Comparison of ENCODE assay signal across 21 cellular contexts in the genomic region with DNA sequence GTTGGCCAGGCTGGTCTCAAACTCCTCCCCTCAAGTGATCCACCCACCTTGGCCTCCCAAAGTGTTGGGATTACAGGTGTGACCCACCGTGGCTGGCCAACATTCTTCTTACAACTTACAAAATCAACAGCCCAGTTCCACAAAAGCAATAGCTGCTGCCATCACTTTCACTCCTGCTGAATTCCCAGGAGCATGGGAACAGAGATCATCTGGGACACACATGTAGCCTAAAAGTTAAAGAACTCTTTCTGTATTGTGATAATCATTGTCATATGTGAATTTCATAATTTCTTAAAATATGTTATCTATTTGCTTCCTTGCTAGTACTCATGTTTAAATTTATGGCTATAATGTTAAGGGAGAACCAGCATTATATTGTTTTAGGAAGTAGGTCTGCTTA. TPM values are rescaled to one million over a fixed set of nuclear protein-coding genes. Genes with fewer than 3 reads are reported as not detected.
DNase-seq lines count a peak whose midpoint lies in the region; ATAC-seq lines count a peak whose summit lies in the region.
"Had no signal": no experiment of that assay in that cellular context is flagged by ENCODE, and none has a peak within 500 bp of the region (broad histone marks: within the 10 kb centered on the region; RNA-seq: fewer than 3 reads in every experiment).

No MANE protein-coding gene starts in this region.

- no peaks in the 10 kb centered on the region for H3K9me3 Mint-ChIP-seq in stimulated activated naive B cell treated with anti-CD40 and anti-IgM and Interleukin-4, amounts not matched to agents 10 μg/mL and 1 μg/mL and 100 μg/mL, for 72 hours
- H3K9me3 Mint-ChIP-seq: CD4-positive, alpha-beta memory T cell; IgD-negative memory B cell had no signal

- DNase-seq in EL (peak; percentile 6), T-helper 17 cell (no peak), fibroblast of peridontal ligament (ENCODE audit: extremely low read depth) (peak; percentile 58), ureter (ENCODE audit: low spot score) (no peak), NOMO-1 treated with DMSO at 0.1 percent for 48 hours (lab: John Stamatoyannopoulos, UW; ENCODE audit: unreplicated experiment) (no peak), NCI-H1105 (lab: John Stamatoyannopoulos, UW) (no peak)
- no peak for DNase-seq in stimulated activated naive B cell treated with anti-CD40 and anti-IgM and Interleukin-4, amounts not matched to agents 10 μg/mL and 1 μg/mL and 100 μg/mL, for 72 hours
- DNase-seq: C1 segment of cervical spinal cord; CD4-positive, alpha-beta memory T cell; COR-L47; DMS79; GF-D8; H7; MM.1S; NCI-H1694; NCI-H226; NCI-H69; SHP77 treated with DMSO at 0.1 percent for 48 hours had no signal

- peak overlapping the region; percentile 37 for H3K27ac Mint-ChIP-seq in T-helper 17 cell
- peak overlapping the region; percentile 34 for H3K27ac Mint-ChIP-seq in stimulated activated naive B cell treated with anti-CD40 and anti-IgM and Interleukin-4, amounts not matched to agents 10 μg/mL and 1 μg/mL and 100 μg/mL, for 72 hours
- H3K27ac Mint-ChIP-seq: IgD-negative memory B cell had no signal

- peaks cover 4% of the 10 kb centered on the region for H3K4me1 Mint-ChIP-seq in T-helper 17 cell
- no peaks in the 10 kb centered on the region for H3K4me1 Mint-ChIP-seq in stimulated activated naive B cell treated with anti-CD40 and anti-IgM and Interleukin-4, amounts not matched to agents 10 μg/mL and 1 μg/mL and 100 μg/mL, for 72 hours

- H3K4me3 Mint-ChIP-seq in T-helper 17 cell, result no peak overlapping the region
- H3K4me3 Mint-ChIP-seq in stimulated activated naive B cell treated with anti-CD40 and anti-IgM and Interleukin-4, amounts not matched to agents 10 μg/mL and 1 μg/mL and 100 μg/mL, for 72 hours, result no peak overlapping the region
- H3K4me3 Mint-ChIP-seq: CD4-positive, alpha-beta memory T cell; IgD-negative memory B cell had no signal

- H3K27me3 Mint-ChIP-seq in T-helper 17 cell, result no peaks in the 10 kb centered on the region
- H3K27me3 Mint-ChIP-seq in stimulated activated naive B cell treated with anti-CD40 and anti-IgM and Interleukin-4, amounts not matched to agents 10 μg/mL and 1 μg/mL and 100 μg/mL, for 72 hours, result no peaks in the 10 kb centered on the region
- H3K27me3 Mint-ChIP-seq: CD4-positive, alpha-beta memory T cell; IgD-negative memory B cell had no signal

- no peaks in the 10 kb centered on the region for H3K9me3 ChIP-seq in T-helper 17 cell (ENCODE audit: control insufficient read depth, low read length, poor library complexity, severe bottlenecking)

- peaks cover 8% of the 10 kb centered on the region for H3K36me3 Mint-ChIP-seq in T-helper 17 cell (ENCODE audit: low read depth)
- H3K36me3 Mint-ChIP-seq in stimulated activated naive B cell treated with anti-CD40 and anti-IgM and Interleukin-4, amounts not matched to agents 10 μg/mL and 1 μg/mL and 100 μg/mL, for 72 hours, result peaks cover 30 to 32% of the 10 kb centered on the region in 2 donors

- ATAC-seq in T-helper 17 cell (no peak), GM18519 (IDR thresholded peaks at IDR 0.05; ENCODE audit: low FRiP score, unreplicated experiment) (no peak)
- ATAC-seq in stimulated activated naive B cell treated with anti-CD40 and anti-IgM and Interleukin-4, amounts not matched to agents 10 μg/mL and 1 μg/mL and 100 μg/mL, for 72 hours (replicated peaks), result no peak
- ATAC-seq: Panc1 had no signal

RNA-seq across cellular contexts. Expression of a gene that starts 51.7 kb away (rescaled TPM):
- total RNA-seq in T-helper 17 cell (10 to 100 TPM; 26.3 to 30.7 TPM), ureter (40.7 TPM)

Comparison
In these comparisons a context has a peak if more than half of its experiments do, and no peak if none do; other contexts are left out.
1. DNase-seq: peak in EL (single experiment) and fibroblast of peridontal ligament (single experiment); none in T-helper 17 cell (0 of 3), stimulated activated naive B cell treated with anti-CD40 and anti-IgM and Interleukin-4, amounts not matched to agents 10 μg/mL and 1 μg/mL and 100 μg/mL, for 72 hours (single experiment), ureter (single experiment), NOMO-1 treated with DMSO at 0.1 percent for 48 hours (single experiment) and NCI-H1105 (single experiment).